ENCODE assay signal across 5 cellular contexts in genomic region chr7:30546596-30546995, GRCh38.
"Had no signal": no experiment of that assay in that cellular context is flagged by ENCODE, and none has a peak within 500 bp of the region (broad histone marks: within the 10 kb centered on the region; RNA-seq: fewer than 3 reads in every experiment).

No MANE protein-coding gene starts in this region.

- H3K4me2 ChIP-seq: GM23338 had no signal

- DNase-seq: H9, HCEC 1CT, IMR-90 had no signal

- ATAC-seq: GM23338, K562 had no signal

- H2AFZ ChIP-seq: GM23338 had no signal

- H3K27ac Mint-ChIP-seq: H9 had no signal

- H3K4me3 ChIP-seq: GM23338, K562 had no signal

- H3K4me3 Mint-ChIP-seq: GM23338 had no signal
